8 cellular contexts compared by ENCODE assay signal in the genomic region with DNA sequence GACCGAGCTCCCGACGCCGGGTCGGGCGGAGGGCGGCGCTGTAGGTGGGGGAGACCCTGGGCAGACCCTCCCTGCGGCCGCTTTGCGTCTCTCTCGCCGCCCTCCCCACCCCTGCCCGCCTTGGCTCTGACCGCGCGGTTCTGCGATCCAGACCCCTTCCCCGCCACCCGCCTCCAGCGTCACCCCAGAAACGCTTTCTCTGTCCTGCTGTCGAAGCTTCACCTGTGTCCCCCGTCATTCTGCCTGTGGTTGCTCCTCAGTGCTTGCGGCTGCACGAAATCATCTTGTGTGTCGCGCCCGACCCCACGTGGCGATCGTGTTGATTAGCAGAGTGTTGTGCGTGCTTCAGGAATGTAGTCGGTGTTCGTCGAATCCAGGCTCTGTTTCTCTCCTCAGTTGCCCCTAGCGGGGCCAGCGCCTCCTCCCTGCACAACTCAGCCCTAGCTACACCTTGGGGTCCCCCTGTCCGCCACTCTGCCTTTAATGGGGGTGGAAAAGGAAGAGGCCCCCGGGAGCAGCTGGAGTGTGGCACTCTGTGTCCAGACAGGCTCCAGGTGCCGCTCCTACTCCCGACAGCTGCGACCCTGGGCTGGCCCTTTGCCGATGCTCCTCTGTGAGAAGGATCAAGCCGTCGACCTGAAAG.
A peak's percentile ranks its signal among the peaks of the same experiment; 100 is the strongest.
DNase-seq lines count a peak whose midpoint lies in the region; ATAC-seq and TF ChIP-seq lines count a peak whose summit lies in the region.

No MANE protein-coding gene starts in this region.

- no peaks in the 10 kb centered on the region for H3K9me2 ChIP-seq in DOHH2 (replicated peaks; ENCODE audit: control insufficient read depth, low read length)

- H3K79me2 ChIP-seq in DOHH2 (ENCODE audit: control insufficient read depth, low read length): peaks cover 60% of the 10 kb centered on the region

- H3K4me3 ChIP-seq in DOHH2 (ENCODE audit: low read length): peak overlapping the region; percentile 91
- no peak overlapping the region for H3K4me3 ChIP-seq in endocrine pancreas (ENCODE audit: control insufficient read depth, insufficient read depth, low read length)

- peak; percentile 30 for DNase-seq in NCI-H748 treated with DMSO at 0.1 percent for 48 hours (lab: John Stamatoyannopoulos, UW)
- DNase-seq in activated CD8-positive, alpha-beta memory T cell treated with anti-CD3 and anti-CD28 coated beads, Interleukin-2, amount 50 U/mL, for 1 hour (ENCODE audit: extremely low read depth): peak; percentile 75
- DNase-seq in midbrain (lab: John Stamatoyannopoulos, UW): peak; percentile 53
- DNase-seq in stimulated activated CD8-positive, alpha-beta memory T cell treated with anti-CD3 and anti-CD28 coated beads, Interleukin-2, amount 100 ng/mL, for 1 hour (ENCODE audit: low read depth in 2 of 2): peak; percentile 49 to 68

- H3K4me1 ChIP-seq in DOHH2 (ENCODE audit: control insufficient read depth, low read length): peaks cover 36% of the 10 kb centered on the region
- no peaks in the 10 kb centered on the region for H3K4me1 ChIP-seq in endocrine pancreas (ENCODE audit: control insufficient read depth, insufficient read depth, low read length)

- H4K20me1 ChIP-seq in DOHH2 (ENCODE audit: control insufficient read depth, insufficient read depth, low read depth, low read length): peaks cover 6% of the 10 kb centered on the region; the same call in 1 of the 2 replicates

- peak overlapping the region; percentile 90 for H3K4me2 ChIP-seq in DOHH2 (ENCODE audit: low read length)

- peaks cover 13% of the 10 kb centered on the region for H3F3A ChIP-seq in DOHH2 (ENCODE audit: control insufficient read depth, insufficient read depth)

- peak; percentile 64 for TF ChIP-seq CTCF in DOHH2 (IDR thresholded peaks at IDR 0.05; ENCODE audit: low read depth, low read length, poor library complexity, severe bottlenecking)

- no peak overlapping the region for H3K27ac ChIP-seq in DOHH2 (ENCODE audit: low read depth, low read length)

- no peaks in the 10 kb centered on the region; the same call in 1 of the 2 replicates for H3K27me3 ChIP-seq in DOHH2 (ENCODE audit: control insufficient read depth, low read length)
- no peaks in the 10 kb centered on the region for H3K27me3 ChIP-seq in endocrine pancreas (ENCODE audit: control insufficient read depth, insufficient read depth, low read length)

- H3K9me3 ChIP-seq in DOHH2 (ENCODE audit: control insufficient read depth, insufficient read depth, low read length) (no peaks in the 10 kb centered on the region), endocrine pancreas (ENCODE audit: control insufficient read depth, low read length) (no peaks in the 10 kb centered on the region)

- H3K9ac ChIP-seq in endocrine pancreas (ENCODE audit: control insufficient read depth, insufficient read depth, low read length): peak overlapping the region; percentile 88

- H3K36me3 ChIP-seq in DOHH2 (ENCODE audit: control insufficient read depth, low read length) (peaks cover 23% of the 10 kb centered on the region), endocrine pancreas (ENCODE audit: control insufficient read depth, insufficient read depth, low read length) (no peaks in the 10 kb centered on the region)

- peak; percentile 1 for ATAC-seq in HG02763 (IDR thresholded peaks at IDR 0.05; ENCODE audit: unreplicated experiment)
- no peak for ATAC-seq in GM19351 (IDR thresholded peaks at IDR 0.05; ENCODE audit: unreplicated experiment)
